In the genomic region with DNA sequence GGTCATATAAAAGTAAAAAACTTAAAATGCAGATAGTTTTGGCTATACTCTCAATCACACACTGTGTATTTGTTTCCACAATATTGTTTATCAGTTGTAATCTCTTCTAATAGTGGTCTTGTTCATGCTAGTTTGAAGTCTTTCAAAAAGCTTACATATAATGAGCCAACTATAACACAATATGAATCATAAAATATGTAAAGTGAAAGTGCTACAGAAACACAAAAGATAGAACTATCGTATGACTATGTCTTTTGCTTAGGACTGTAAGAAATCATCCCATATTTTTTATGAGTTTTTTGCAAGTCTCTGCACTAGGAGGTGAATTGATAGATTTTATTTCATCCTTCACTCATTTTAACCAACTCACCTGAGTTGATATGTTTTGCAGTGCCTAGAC, we compare ENCODE assay signal across 1 cellular context.
TF ChIP-seq lines count a peak whose summit lies in the region.

No MANE protein-coding gene starts in this region.

TF ChIP-seq in HCT116, 20 proteins besides CTCF, POLR2A, EP300 and RAD21:
- TF ChIP-seq, protein P1, sequence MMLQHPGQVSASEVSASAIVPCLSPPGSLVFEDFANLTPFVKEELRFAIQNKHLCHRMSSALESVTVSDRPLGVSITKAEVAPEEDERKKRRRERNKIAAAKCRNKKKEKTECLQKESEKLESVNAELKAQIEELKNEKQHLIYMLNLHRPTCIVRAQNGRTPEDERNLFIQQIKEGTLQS (IDR thresholded peaks at IDR 0.05) = no peak
- no peak for TF ChIP-seq YY1 (IDR thresholded peaks at IDR 0.05; ENCODE audit: extremely low read depth, insufficient replicate concordance, low read depth, low read length)
- no peak for TF ChIP-seq CEBPB (IDR thresholded peaks at IDR 0.05; ENCODE audit: low read depth)
- TF ChIP-seq ZFX (IDR thresholded peaks at IDR 0.05) = no peak
- no peak for TF ChIP-seq REST (IDR thresholded peaks at IDR 0.05; ENCODE audit: low read depth)
TF ChIP-seq in HCT116: peak in this region for 0.
